In the genomic region with DNA sequence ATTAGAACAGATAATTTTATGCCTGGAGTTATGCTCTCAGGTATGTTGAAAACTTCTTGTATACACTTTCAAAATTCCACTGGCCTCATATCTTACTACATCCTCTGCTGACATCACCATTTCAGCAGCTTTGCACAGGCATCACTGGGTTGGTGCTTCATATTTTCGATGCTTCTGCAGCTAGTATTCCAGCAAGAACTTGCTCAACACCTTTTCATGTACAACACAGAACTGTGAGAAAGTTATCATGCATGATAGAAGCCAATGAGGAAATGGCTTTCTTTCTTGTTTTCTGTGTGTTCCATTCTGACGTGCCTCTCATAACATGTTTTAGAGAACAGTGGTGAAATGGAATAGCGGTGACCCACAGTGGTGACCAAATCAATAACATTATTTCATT, we compare ENCODE assay signal across 1 cellular context.
TF ChIP-seq lines count a peak whose summit lies in the region.

No MANE protein-coding gene starts in this region.

TF ChIP-seq in HepG2, 621 proteins besides CTCF, POLR2A, EP300 and RAD21 (continued from another document):
- TF ChIP-seq, protein P1, sequence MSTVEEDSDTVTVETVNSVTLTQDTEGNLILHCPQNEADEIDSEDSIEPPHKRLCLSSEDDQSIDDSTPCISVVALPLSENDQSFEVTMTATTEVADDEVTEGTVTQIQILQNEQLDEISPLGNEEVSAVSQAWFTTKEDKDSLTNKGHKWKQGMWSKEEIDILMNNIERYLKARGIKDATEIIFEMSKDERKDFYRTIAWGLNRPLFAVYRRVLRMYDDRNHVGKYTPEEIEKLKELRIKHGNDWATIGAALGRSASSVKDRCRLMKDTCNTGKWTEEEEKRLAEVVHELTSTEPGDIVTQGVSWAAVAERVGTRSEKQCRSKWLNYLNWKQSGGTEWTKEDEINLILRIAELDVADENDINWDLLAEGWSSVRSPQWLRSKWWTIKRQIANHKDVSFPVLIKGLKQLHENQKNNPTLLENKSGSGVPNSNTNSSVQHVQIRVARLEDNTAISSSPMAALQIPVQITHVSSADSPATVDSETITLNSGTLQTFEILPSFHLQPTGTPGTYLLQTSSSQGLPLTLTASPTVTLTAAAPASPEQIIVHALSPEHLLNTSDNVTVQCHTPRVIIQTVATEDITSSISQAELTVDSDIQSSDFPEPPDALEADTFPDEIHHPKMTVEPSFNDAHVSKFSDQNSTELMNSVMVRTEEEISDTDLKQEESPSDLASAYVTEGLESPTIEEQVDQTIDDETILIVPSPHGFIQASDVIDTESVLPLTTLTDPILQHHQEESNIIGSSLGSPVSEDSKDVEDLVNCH (CRISPR knock-in tag; IDR thresholded peaks at IDR 0.05) = no peak
- TF ChIP-seq ZBTB8A (CRISPR knock-in tag; IDR thresholded peaks at IDR 0.05; ENCODE audit: borderline replicate concordance, low read depth) (no peak), HOXA9 (CRISPR knock-in tag; IDR thresholded peaks at IDR 0.05; ENCODE audit: borderline replicate concordance) (no peak), KDM2A (CRISPR knock-in tag; IDR thresholded peaks at IDR 0.05; ENCODE audit: borderline replicate concordance, low read depth) (no peak), JUNB (CRISPR knock-in tag; IDR thresholded peaks at IDR 0.05; ENCODE audit: borderline replicate concordance) (no peak), ZNF33B (CRISPR knock-in tag; IDR thresholded peaks at IDR 0.05) (no peak)
- TF ChIP-seq, protein P2, sequence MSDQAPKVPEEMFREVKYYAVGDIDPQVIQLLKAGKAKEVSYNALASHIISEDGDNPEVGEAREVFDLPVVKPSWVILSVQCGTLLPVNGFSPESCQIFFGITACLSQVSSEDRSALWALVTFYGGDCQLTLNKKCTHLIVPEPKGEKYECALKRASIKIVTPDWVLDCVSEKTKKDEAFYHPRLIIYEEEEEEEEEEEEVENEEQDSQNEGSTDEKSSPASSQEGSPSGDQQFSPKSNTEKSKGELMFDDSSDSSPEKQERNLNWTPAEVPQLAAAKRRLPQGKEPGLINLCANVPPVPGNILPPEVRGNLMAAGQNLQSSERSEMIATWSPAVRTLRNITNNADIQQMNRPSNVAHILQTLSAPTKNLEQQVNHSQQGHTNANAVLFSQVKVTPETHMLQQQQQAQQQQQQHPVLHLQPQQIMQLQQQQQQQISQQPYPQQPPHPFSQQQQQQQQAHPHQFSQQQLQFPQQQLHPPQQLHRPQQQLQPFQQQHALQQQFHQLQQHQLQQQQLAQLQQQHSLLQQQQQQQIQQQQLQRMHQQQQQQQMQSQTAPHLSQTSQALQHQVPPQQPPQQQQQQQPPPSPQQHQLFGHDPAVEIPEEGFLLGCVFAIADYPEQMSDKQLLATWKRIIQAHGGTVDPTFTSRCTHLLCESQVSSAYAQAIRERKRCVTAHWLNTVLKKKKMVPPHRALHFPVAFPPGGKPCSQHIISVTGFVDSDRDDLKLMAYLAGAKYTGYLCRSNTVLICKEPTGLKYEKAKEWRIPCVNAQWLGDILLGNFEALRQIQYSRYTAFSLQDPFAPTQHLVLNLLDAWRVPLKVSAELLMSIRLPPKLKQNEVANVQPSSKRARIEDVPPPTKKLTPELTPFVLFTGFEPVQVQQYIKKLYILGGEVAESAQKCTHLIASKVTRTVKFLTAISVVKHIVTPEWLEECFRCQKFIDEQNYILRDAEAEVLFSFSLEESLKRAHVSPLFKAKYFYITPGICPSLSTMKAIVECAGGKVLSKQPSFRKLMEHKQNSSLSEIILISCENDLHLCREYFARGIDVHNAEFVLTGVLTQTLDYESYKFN (CRISPR knock-in tag; conservative IDR thresholded peaks at IDR 0.05) = no peak
